ENCODE assay signal across 3 cellular contexts in the genomic region with DNA sequence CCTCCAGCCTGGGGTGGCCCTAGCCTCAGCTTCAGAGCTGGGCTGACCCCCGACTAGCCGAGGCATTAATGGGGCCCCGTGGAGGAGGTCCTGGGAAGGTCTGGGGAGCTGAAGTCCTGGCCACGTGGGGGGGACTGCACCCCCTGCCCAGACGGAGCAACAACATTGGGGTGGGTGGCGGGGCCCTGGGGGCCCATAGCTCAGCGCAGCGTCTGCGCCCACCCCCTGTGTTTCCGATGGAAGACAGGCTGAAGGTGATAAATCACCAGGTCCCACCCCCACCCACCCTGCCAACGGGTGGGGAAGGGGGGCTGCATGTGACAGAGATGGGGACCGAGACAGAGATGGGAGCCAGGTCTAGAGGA.
TF ChIP-seq lines count a peak whose summit lies in the region.

No MANE protein-coding gene starts in this region.

TF ChIP-seq in SK-N-SH, 30 proteins besides CTCF, POLR2A, EP300 and RAD21 (continued from another document):
- TF ChIP-seq, protein P1, sequence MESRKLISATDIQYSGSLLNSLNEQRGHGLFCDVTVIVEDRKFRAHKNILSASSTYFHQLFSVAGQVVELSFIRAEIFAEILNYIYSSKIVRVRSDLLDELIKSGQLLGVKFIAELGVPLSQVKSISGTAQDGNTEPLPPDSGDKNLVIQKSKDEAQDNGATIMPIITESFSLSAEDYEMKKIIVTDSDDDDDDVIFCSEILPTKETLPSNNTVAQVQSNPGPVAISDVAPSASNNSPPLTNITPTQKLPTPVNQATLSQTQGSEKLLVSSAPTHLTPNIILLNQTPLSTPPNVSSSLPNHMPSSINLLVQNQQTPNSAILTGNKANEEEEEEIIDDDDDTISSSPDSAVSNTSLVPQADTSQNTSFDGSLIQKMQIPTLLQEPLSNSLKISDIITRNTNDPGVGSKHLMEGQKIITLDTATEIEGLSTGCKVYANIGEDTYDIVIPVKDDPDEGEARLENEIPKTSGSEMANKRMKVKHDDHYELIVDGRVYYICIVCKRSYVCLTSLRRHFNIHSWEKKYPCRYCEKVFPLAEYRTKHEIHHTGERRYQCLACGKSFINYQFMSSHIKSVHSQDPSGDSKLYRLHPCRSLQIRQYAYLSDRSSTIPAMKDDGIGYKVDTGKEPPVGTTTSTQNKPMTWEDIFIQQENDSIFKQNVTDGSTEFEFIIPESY (IDR thresholded peaks at IDR 0.05; ENCODE audit: borderline replicate concordance, low read depth): no peak
- TF ChIP-seq YY1 (IDR thresholded peaks at IDR 0.05; ENCODE audit: low read depth) (no peak), JUND (IDR thresholded peaks at IDR 0.05) (no peak), CHD2 (IDR thresholded peaks at IDR 0.05; ENCODE audit: low read length, partially characterized antibody) (no peak), POLR2AphosphoS5 (IDR thresholded peaks at IDR 0.05; ENCODE audit: low read depth, low read length) (no peak), TEAD4 (IDR thresholded peaks at IDR 0.05; ENCODE audit: borderline replicate concordance, insufficient read depth) (no peak), NFIC (IDR thresholded peaks at IDR 0.05; ENCODE audit: borderline replicate concordance) (no peak), GATA2 (CRISPR knock-in tag; IDR thresholded peaks at IDR 0.05) (no peak), RCOR1 (IDR thresholded peaks at IDR 0.05; ENCODE audit: low read length) (no peak), TCF12 (IDR thresholded peaks at IDR 0.05) (no peak), EZH2phosphoT487 (IDR thresholded peaks at IDR 0.05; ENCODE audit: borderline replicate concordance, low read depth) (no peak), MXI1 (IDR thresholded peaks at IDR 0.05; ENCODE audit: low read depth, low read length) (no peak), FOXM1 (IDR thresholded peaks at IDR 0.05; ENCODE audit: low read depth) (no peak), SIN3A (IDR thresholded peaks at IDR 0.05; ENCODE audit: borderline replicate concordance, low read depth, low read length) (no peak)
- TF ChIP-seq, protein P2, sequence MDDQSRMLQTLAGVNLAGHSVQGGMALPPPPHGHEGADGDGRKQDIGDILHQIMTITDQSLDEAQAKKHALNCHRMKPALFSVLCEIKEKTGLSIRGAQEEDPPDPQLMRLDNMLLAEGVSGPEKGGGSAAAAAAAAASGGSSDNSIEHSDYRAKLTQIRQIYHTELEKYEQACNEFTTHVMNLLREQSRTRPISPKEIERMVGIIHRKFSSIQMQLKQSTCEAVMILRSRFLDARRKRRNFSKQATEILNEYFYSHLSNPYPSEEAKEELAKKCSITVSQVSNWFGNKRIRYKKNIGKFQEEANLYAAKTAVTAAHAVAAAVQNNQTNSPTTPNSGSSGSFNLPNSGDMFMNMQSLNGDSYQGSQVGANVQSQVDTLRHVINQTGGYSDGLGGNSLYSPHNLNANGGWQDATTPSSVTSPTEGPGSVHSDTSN (IDR thresholded peaks at IDR 0.05): no peak
- TF ChIP-seq, protein P3, sequence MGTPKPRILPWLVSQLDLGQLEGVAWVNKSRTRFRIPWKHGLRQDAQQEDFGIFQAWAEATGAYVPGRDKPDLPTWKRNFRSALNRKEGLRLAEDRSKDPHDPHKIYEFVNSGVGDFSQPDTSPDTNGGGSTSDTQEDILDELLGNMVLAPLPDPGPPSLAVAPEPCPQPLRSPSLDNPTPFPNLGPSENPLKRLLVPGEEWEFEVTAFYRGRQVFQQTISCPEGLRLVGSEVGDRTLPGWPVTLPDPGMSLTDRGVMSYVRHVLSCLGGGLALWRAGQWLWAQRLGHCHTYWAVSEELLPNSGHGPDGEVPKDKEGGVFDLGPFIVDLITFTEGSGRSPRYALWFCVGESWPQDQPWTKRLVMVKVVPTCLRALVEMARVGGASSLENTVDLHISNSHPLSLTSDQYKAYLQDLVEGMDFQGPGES (IDR thresholded peaks at IDR 0.05; ENCODE audit: low read depth, low read length): no peak
- TF ChIP-seq, protein P4, sequence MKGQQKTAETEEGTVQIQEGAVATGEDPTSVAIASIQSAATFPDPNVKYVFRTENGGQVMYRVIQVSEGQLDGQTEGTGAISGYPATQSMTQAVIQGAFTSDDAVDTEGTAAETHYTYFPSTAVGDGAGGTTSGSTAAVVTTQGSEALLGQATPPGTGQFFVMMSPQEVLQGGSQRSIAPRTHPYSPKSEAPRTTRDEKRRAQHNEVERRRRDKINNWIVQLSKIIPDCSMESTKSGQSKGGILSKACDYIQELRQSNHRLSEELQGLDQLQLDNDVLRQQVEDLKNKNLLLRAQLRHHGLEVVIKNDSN (IDR thresholded peaks at IDR 0.05; ENCODE audit: borderline replicate concordance, low read depth): no peak

TF ChIP-seq in SK-N-SH treated with all-trans-retinoic acid at 6 μM for 48 hours, 23 proteins besides CTCF, POLR2A, EP300 and RAD21 (continued from another document and continues in another):
- TF ChIP-seq ZNF8 (CRISPR knock-in tag; IDR thresholded peaks at IDR 0.05) (no peak), ARNTL (CRISPR knock-in tag; IDR thresholded peaks at IDR 0.05; ENCODE audit: borderline replicate concordance, low read depth) (no peak), SNAI2 (CRISPR knock-in tag; IDR thresholded peaks at IDR 0.05) (no peak), ZFP30 (CRISPR knock-in tag; IDR thresholded peaks at IDR 0.05) (no peak), ZFP3 (CRISPR knock-in tag; IDR thresholded peaks at IDR 0.05) (no peak), ZNF565 (CRISPR knock-in tag; conservative IDR thresholded peaks at IDR 0.05; ENCODE audit: low read depth) (no peak), ZNF70 (CRISPR knock-in tag; IDR thresholded peaks at IDR 0.05) (no peak)
- TF ChIP-seq, protein P5, sequence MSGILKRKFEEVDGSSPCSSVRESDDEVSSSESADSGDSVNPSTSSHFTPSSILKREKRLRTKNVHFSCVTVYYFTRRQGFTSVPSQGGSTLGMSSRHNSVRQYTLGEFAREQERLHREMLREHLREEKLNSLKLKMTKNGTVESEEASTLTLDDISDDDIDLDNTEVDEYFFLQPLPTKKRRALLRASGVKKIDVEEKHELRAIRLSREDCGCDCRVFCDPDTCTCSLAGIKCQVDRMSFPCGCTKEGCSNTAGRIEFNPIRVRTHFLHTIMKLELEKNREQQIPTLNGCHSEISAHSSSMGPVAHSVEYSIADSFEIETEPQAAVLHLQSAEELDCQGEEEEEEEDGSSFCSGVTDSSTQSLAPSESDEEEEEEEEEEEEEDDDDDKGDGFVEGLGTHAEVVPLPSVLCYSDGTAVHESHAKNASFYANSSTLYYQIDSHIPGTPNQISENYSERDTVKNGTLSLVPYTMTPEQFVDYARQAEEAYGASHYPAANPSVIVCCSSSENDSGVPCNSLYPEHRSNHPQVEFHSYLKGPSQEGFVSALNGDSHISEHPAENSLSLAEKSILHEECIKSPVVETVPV (CRISPR knock-in tag; IDR thresholded peaks at IDR 0.05): no peak
- TF ChIP-seq, protein P6, sequence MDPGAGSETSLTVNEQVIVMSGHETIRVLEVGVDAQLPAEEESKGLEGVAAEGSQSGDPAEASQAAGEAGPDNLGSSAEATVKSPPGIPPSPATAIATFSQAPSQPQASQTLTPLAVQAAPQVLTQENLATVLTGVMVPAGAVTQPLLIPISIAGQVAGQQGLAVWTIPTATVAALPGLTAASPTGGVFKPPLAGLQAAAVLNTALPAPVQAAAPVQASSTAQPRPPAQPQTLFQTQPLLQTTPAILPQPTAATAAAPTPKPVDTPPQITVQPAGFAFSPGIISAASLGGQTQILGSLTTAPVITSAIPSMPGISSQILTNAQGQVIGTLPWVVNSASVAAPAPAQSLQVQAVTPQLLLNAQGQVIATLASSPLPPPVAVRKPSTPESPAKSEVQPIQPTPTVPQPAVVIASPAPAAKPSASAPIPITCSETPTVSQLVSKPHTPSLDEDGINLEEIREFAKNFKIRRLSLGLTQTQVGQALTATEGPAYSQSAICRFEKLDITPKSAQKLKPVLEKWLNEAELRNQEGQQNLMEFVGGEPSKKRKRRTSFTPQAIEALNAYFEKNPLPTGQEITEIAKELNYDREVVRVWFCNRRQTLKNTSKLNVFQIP (CRISPR knock-in tag; IDR thresholded peaks at IDR 0.05; ENCODE audit: borderline replicate concordance, low read depth): no peak
- TF ChIP-seq, protein P7, sequence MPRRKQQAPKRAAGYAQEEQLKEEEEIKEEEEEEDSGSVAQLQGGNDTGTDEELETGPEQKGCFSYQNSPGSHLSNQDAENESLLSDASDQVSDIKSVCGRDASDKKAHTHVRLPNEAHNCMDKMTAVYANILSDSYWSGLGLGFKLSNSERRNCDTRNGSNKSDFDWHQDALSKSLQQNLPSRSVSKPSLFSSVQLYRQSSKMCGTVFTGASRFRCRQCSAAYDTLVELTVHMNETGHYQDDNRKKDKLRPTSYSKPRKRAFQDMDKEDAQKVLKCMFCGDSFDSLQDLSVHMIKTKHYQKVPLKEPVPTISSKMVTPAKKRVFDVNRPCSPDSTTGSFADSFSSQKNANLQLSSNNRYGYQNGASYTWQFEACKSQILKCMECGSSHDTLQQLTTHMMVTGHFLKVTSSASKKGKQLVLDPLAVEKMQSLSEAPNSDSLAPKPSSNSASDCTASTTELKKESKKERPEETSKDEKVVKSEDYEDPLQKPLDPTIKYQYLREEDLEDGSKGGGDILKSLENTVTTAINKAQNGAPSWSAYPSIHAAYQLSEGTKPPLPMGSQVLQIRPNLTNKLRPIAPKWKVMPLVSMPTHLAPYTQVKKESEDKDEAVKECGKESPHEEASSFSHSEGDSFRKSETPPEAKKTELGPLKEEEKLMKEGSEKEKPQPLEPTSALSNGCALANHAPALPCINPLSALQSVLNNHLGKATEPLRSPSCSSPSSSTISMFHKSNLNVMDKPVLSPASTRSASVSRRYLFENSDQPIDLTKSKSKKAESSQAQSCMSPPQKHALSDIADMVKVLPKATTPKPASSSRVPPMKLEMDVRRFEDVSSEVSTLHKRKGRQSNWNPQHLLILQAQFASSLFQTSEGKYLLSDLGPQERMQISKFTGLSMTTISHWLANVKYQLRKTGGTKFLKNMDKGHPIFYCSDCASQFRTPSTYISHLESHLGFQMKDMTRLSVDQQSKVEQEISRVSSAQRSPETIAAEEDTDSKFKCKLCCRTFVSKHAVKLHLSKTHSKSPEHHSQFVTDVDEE (CRISPR knock-in tag; IDR thresholded peaks at IDR 0.05): no peak

TF ChIP-seq in HEK293, 187 proteins besides CTCF, POLR2A, EP300 and RAD21 (continued from another document):
- TF ChIP-seq, protein P8, sequence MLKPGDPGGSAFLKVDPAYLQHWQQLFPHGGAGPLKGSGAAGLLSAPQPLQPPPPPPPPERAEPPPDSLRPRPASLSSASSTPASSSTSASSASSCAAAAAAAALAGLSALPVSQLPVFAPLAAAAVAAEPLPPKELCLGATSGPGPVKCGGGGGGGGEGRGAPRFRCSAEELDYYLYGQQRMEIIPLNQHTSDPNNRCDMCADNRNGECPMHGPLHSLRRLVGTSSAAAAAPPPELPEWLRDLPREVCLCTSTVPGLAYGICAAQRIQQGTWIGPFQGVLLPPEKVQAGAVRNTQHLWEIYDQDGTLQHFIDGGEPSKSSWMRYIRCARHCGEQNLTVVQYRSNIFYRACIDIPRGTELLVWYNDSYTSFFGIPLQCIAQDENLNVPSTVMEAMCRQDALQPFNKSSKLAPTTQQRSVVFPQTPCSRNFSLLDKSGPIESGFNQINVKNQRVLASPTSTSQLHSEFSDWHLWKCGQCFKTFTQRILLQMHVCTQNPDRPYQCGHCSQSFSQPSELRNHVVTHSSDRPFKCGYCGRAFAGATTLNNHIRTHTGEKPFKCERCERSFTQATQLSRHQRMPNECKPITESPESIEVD (tag by site-specific recombination; IDR thresholded peaks at IDR 0.05): no peak
- TF ChIP-seq, protein P9, sequence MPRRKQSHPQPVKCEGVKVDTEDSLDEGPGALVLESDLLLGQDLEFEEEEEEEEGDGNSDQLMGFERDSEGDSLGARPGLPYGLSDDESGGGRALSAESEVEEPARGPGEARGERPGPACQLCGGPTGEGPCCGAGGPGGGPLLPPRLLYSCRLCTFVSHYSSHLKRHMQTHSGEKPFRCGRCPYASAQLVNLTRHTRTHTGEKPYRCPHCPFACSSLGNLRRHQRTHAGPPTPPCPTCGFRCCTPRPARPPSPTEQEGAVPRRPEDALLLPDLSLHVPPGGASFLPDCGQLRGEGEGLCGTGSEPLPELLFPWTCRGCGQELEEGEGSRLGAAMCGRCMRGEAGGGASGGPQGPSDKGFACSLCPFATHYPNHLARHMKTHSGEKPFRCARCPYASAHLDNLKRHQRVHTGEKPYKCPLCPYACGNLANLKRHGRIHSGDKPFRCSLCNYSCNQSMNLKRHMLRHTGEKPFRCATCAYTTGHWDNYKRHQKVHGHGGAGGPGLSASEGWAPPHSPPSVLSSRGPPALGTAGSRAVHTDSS (tag by site-specific recombination; IDR thresholded peaks at IDR 0.05): no peak
TF ChIP-seq in HEK293: peak in this region for 1.
